Comparison of ENCODE assay signal across 16 cellular contexts in the genomic region with DNA sequence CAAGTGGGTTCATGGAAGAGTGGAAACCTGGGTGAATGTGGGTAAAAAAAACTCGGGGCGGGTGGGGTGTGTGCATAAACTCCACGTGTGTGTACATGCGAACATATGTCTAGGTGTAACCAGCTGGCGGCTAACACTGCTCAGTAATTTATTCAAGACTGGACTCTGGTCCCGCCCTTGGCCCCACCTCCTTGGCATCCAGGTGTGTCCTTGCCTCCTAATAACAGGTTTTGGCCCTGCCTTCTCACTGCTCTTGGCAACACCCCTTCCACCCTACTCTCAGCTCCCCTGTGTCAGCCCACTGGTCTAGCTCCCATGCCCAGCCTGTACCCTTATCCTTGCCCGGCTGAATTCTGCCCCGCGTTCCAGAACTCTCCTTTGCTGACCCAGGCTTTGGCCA. TPM values are rescaled to one million over a fixed set of nuclear protein-coding genes. Genes with fewer than 3 reads are reported as not detected.
A peak's percentile ranks its signal among the peaks of the same experiment; 100 is the strongest.
DNase-seq lines count a peak whose midpoint lies in the region; ATAC-seq and TF ChIP-seq lines count a peak whose summit lies in the region.
"Had no signal": no experiment of that assay in that cellular context is flagged by ENCODE, and none has a peak within 500 bp of the region (broad histone marks: within the 10 kb centered on the region; RNA-seq: fewer than 3 reads in every experiment).

No MANE protein-coding gene starts in this region.

- no peaks in the 10 kb centered on the region for H3K79me2 ChIP-seq in GM23338 (replicated peaks; ENCODE audit: insufficient read depth)

- no peak overlapping the region for H3K27ac ChIP-seq in GM23338 (ENCODE audit: low read depth)
- H3K27ac ChIP-seq: SJSA1, testis had no signal

- no peaks in the 10 kb centered on the region for H3K9me3 ChIP-seq in HAP-1
- H3K9me3 ChIP-seq: MG63, SJSA1, testis had no signal

- in situ Hi-C loops in ACHN (cut with HindIII; ENCODE audit: low pct_ligation_motif_present, low pct_unique_long_range_greater_than_20kb, low sequenced_read_pairs) (no loop called here), HAP-1 (cut with MboI; ENCODE audit: low sequenced_read_pairs) (no loop called here)

- H3K4me3 ChIP-seq in GM23338, result no peak overlapping the region
- H3K4me3 ChIP-seq in HAP-1, result no peak overlapping the region
- H3K4me3 ChIP-seq: MG63, SJSA1, testis had no signal

- H3K27me3 Mint-ChIP-seq in GM23338 (ENCODE audit: insufficient read depth, low read depth, poor library complexity), result peaks cover 30% of the 10 kb centered on the region
- H3K27me3 Mint-ChIP-seq: B cell had no signal

- no peak for ATAC-seq in GM23338
- no peak for ATAC-seq in HG03280 (IDR thresholded peaks at IDR 0.05; ENCODE audit: unreplicated experiment)
- ATAC-seq: natural killer cell had no signal

- H3K4me3 Mint-ChIP-seq in GM23338, result no peak overlapping the region
- H3K4me3 Mint-ChIP-seq: activated T-helper 1 cell treated with anti-CD3 and anti-CD28 coated beads, Interleukin-12 subunit alpha, Interleukin-12 subunit beta, Interleukin-2, Interleukin-4 antibody, amounts not matched to agents 30 ng/mL and 10 ng/mL and 1 ng/mL, durations not matched to agents 14 hours and 24 hours and 36 hours; B cell; natural killer cell had no signal

- H3K4me1 Mint-ChIP-seq in GM23338, result peaks cover 16% of the 10 kb centered on the region

- peaks cover 71% of the 10 kb centered on the region for H3K36me3 Mint-ChIP-seq in GM23338 (ENCODE audit: low read depth)

- peak; percentile 48 for DNase-seq in 8988T
- DNase-seq in GM23338 (ENCODE audit: low spot score), result peak; percentile 38
- DNase-seq in NCI-H774 (lab: John Stamatoyannopoulos, UW), result peak; percentile 0
- peak; percentile 54 for DNase-seq in iPS-NIHi11 (ENCODE audit: low spot score)
- no peak for DNase-seq in ACHN
- DNase-seq in HAP-1 (ENCODE audit: low spot score in 2 of 2), result no peak
- no peak for DNase-seq in activated CD4-positive, alpha-beta T cell treated with anti-CD3 and anti-CD28 coated beads, Interleukin-2, amount 50 U/mL, for 48 hours
- DNase-seq: dermis blood vessel endothelial cell, hippocampal formation, MG63, natural killer cell, testis had no signal

- no peak overlapping the region for H3K27ac Mint-ChIP-seq in GM23338
- H3K27ac Mint-ChIP-seq: activated T-helper 1 cell treated with anti-CD3 and anti-CD28 coated beads, Interleukin-12 subunit alpha, Interleukin-12 subunit beta, Interleukin-2, Interleukin-4 antibody, amounts not matched to agents 30 ng/mL and 10 ng/mL and 1 ng/mL, durations not matched to agents 14 hours and 24 hours and 36 hours; B cell had no signal

- H3K36me3 ChIP-seq in GM23338 (ENCODE audit: insufficient read depth), result peaks cover 20% of the 10 kb centered on the region
- peaks cover 87% of the 10 kb centered on the region for H3K36me3 ChIP-seq in HAP-1 (replicated peaks)

- H3F3A ChIP-seq in GM23338 (replicated peaks; ENCODE audit: low read depth), result peaks cover 16% of the 10 kb centered on the region

- H3K9me3 Mint-ChIP-seq in GM23338, result no peaks in the 10 kb centered on the region; the same call in 2 of the 3 replicates
- H3K9me3 Mint-ChIP-seq: activated T-helper 1 cell treated with anti-CD3 and anti-CD28 coated beads, Interleukin-12 subunit alpha, Interleukin-12 subunit beta, Interleukin-2, Interleukin-4 antibody, amounts not matched to agents 30 ng/mL and 10 ng/mL and 1 ng/mL, durations not matched to agents 14 hours and 24 hours and 36 hours; natural killer cell had no signal

- H3K4me1 ChIP-seq in GM23338 (ENCODE audit: insufficient read depth), result peaks cover 5% of the 10 kb centered on the region; the same call in 1 of the 2 replicates
- no peaks in the 10 kb centered on the region for H3K4me1 ChIP-seq in HAP-1
- H3K4me1 ChIP-seq: SJSA1 had no signal

- H3K4me2 ChIP-seq in GM23338, result no peak overlapping the region

- TF ChIP-seq CTCF in GM23338 (conservative IDR thresholded peaks at IDR 0.05; ENCODE audit: low read depth in 2 of 2), result no peak

- peaks cover 8% of the 10 kb centered on the region for H4K20me1 ChIP-seq in GM23338 (replicated peaks; ENCODE audit: insufficient read depth)

- no peaks in the 10 kb centered on the region for H3K27me3 ChIP-seq in GM23338 (ENCODE audit: insufficient read depth)
- H3K27me3 ChIP-seq in HAP-1 (ENCODE audit: low read depth), result no peaks in the 10 kb centered on the region
- H3K27me3 ChIP-seq: MG63, SJSA1, testis had no signal

- no peak overlapping the region for H2AFZ ChIP-seq in GM23338

- no peaks in the 10 kb centered on the region for H3K9me2 ChIP-seq in GM23338 (ENCODE audit: insufficient read depth)

TF ChIP-seq in GM23338, 12 proteins besides CTCF, POLR2A, EP300 and RAD21 (continues in another document):
- TF ChIP-seq, protein P1, sequence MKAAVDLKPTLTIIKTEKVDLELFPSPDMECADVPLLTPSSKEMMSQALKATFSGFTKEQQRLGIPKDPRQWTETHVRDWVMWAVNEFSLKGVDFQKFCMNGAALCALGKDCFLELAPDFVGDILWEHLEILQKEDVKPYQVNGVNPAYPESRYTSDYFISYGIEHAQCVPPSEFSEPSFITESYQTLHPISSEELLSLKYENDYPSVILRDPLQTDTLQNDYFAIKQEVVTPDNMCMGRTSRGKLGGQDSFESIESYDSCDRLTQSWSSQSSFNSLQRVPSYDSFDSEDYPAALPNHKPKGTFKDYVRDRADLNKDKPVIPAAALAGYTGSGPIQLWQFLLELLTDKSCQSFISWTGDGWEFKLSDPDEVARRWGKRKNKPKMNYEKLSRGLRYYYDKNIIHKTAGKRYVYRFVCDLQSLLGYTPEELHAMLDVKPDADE (IDR thresholded peaks at IDR 0.05), result no peak
- no peak for TF ChIP-seq ZNF114 (CRISPR knock-in tag; IDR thresholded peaks at IDR 0.05)
- no peak for TF ChIP-seq EZH2phosphoT487 (IDR thresholded peaks at IDR 0.05; ENCODE audit: unreplicated experiment)
- no peak for TF ChIP-seq JUNB (IDR thresholded peaks at IDR 0.05; ENCODE audit: unreplicated experiment)
- no peak for TF ChIP-seq NANOG (IDR thresholded peaks at IDR 0.05; ENCODE audit: borderline replicate concordance)
- TF ChIP-seq EZH2 (IDR thresholded peaks at IDR 0.05; ENCODE audit: low read depth, unreplicated experiment), result no peak

RNA-seq across cellular contexts. Expression of gene FLII, which starts 8.3 kb away (rescaled TPM):
- 262 and 373 TPM in 2 replicates for total RNA-seq in GM23338 (2014; rRNA removed; shearing (Covaris generic))
- polyA plus RNA-seq in GM23338 (2016; fragmentation: Nextera tagmentation; extraction: Ambion mirVana), result 173 and 175 TPM in 2 replicates

RNA-seq across cellular contexts. Expression of gene MIEF2, which starts 10.2 kb away (rescaled TPM):
- total RNA-seq in GM23338 (2014; rRNA removed; shearing (Covaris generic)), result 24.9 and 26.5 TPM in 2 replicates
- 4.9 and 8.2 TPM in 2 replicates for polyA plus RNA-seq in GM23338 (2016; fragmentation: Nextera tagmentation; extraction: Ambion mirVana)

RNA-seq across cellular contexts. Expression of gene LLGL1, which starts 24.8 kb away (rescaled TPM):
- 118 and 129 TPM in 2 replicates for total RNA-seq in GM23338 (2014; rRNA removed; shearing (Covaris generic))
- 5.9 TPM in 2 replicates for polyA plus RNA-seq in GM23338 (2016; fragmentation: Nextera tagmentation; extraction: Ambion mirVana)

Comparison
In these comparisons a context has a peak if more than half of its experiments do, and no peak if none do; other contexts are left out.
1. DNase-seq: peak in 8988T (single experiment), GM23338 (single experiment), NCI-H774 (single experiment) and iPS-NIHi11 (single experiment); none in ACHN (single experiment), HAP-1 (0 of 2) and activated CD4-positive, alpha-beta T cell treated with anti-CD3 and anti-CD28 coated beads, Interleukin-2, amount 50 U/mL, for 48 hours (0 of 2).